Comparison of ENCODE assay signal across 18 cellular contexts in the genomic region with DNA sequence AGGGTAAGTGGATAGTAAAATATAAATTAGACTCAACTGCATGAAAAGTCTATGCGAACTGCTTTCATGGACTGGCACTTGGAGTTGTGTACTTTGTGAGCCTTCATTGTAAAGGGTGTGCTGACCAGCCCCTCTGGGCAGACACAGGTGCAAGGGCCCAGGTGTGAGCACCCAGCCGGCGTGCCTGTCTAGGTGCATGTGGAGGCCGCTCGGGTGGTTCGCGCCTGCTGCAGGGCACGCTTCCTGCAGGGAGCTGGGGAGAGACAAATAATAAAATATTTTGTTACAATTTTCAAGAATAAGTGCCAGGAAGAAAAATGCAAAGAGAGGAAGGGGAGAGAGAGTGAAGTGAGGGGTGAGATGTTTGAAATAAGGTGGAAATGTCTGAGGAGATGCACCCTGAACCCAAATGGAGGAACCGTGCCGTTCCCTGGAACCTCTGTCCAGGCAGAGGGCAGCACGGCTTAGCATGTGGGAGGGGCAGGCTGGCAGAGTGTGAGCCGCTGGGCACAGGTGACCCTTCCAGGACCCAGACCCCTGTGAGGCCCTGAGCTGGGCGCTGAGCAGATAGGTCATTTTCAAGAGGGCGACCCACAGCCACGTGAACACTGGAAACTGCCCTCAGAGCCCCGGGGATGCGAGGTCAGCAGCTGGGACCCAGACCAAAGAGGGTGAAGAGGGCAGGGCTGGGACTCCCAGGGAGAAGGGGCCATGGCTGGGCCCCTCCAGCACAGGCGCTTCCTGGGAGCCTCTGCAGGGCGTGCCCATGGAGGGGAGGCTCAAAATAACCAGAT. TPM values are rescaled to one million over a fixed set of nuclear protein-coding genes. Genes with fewer than 3 reads are reported as not detected.
DNase-seq lines count a peak whose midpoint lies in the region; ATAC-seq, FAIRE-seq and TF ChIP-seq lines count a peak whose summit lies in the region.
"Had no signal": no experiment of that assay in that cellular context is flagged by ENCODE, and none has a peak within 500 bp of the region (broad histone marks: within the 10 kb centered on the region; RNA-seq: fewer than 3 reads in every experiment).

No MANE protein-coding gene starts in this region.

- no peak for TF ChIP-seq RAD21 in HepG2 (CRISPR knock-in tag; IDR thresholded peaks at IDR 0.05)

- no peaks in the 10 kb centered on the region for H4K20me1 ChIP-seq in HepG2 (ENCODE audit: insufficient read depth, low read length)

- H3K9ac ChIP-seq in HepG2 (ENCODE audit: insufficient read depth, low read depth, low read length): no peak overlapping the region

- no peak for TF ChIP-seq EP300 in HepG2 (IDR thresholded peaks at IDR 0.05; ENCODE audit: low read depth in 2 of 2, low read length in 2 of 2)
- TF ChIP-seq EP300 in HepG2 (CRISPR knock-in tag; IDR thresholded peaks at IDR 0.05; ENCODE audit: borderline replicate concordance): no peak
- no peak for TF ChIP-seq EP300 in upper lobe of left lung (IDR thresholded peaks at IDR 0.05)

- H3K4me2 ChIP-seq in HepG2 (ENCODE audit: low read depth, low read length): no peak overlapping the region

- 0 out of 5 replicates have a peak, but pooled peaks cover 0 to under 1% of the 10 kb centered on the region in 2 experiments for H3K36me3 ChIP-seq in HepG2 (replicated peaks in 1 of 2; ENCODE audit: control insufficient read depth in 1 of 2, insufficient read depth in 2 of 2, low read length in 2 of 2)
- peaks cover 0 to 27% (median under 1%) of the 10 kb centered on the region in 4 donors for H3K36me3 ChIP-seq in upper lobe of left lung
- H3K36me3 ChIP-seq: BE2C had no signal

- CTCF ChIA-PET in HepG2 (lab: Yijun Ruan, JAX; ENCODE audit: low intra/inter-chr PET ratio, low total read pairs): no interaction called here

- BruUV-seq in HepG2 (replicated peaks; lab: Mats Ljungman, UMichigan): no TSS peak

- H3K4me1 ChIP-seq in HepG2 (ENCODE audit: insufficient read depth, low read length) (peaks cover 36% of the 10 kb centered on the region), upper lobe of left lung (no peaks in the 10 kb centered on the region)

- TF ChIP-seq CTCF in VCaP (conservative IDR thresholded peaks at IDR 0.05) (no peak), HepG2 (CRISPR knock-in tag; IDR thresholded peaks at IDR 0.05) (no peak), upper lobe of left lung (IDR thresholded peaks at IDR 0.05) (no peak)

- intact Hi-C loops in HepG2 (cut with micrococcal nuclease; ENCODE audit: unreplicated experiment): loop anchor here (5.0 kb wide), 2 partner anchors 78 to 93 kb away; no protein-coding TSS in a partner anchor

- H3K27me3 ChIP-seq in HepG2 (ENCODE audit: control insufficient read depth in 1 of 2, insufficient read depth in 2 of 2, low read length in 2 of 2) (no peaks in the 10 kb centered on the region), upper lobe of left lung (no peaks in the 10 kb centered on the region)
- H3K27me3 ChIP-seq: BE2C had no signal

- in situ Hi-C loops in HepG2 (cut with HindIII; ENCODE audit: extremely low pct_ligation_motif_present, low pct_unique_long_range_greater_than_20kb): no loop called here

- 97% methylated on average over 13 of the region's 19 CpGs for WGBS in HepG2 (ENCODE audit: low lambda C conversion rate)
- WGBS in upper lobe of left lung, 2 donors: 91 to 94% methylated on average over 16 to 19 of the region's 19 CpGs

- ATAC-seq in HepG2: no peak
- ATAC-seq in upper lobe of left lung (ENCODE audit: low FRiP score in 2 of 2): peak; percentile 8 to 55
- no peak for ATAC-seq in HG03571 (IDR thresholded peaks at IDR 0.05; ENCODE audit: unreplicated experiment)

- POLR2A ChIA-PET in HepG2 (lab: Yijun Ruan, JAX): no interaction called here

- no peaks in the 10 kb centered on the region for H3K9me3 ChIP-seq in HepG2 (ENCODE audit: low read length)
- H3K9me3 ChIP-seq in upper lobe of left lung: no peaks in the 10 kb centered on the region
- H3K9me3 ChIP-seq: BE2C had no signal

- peak; percentile 9 for DNase-seq in NCI-H69 (lab: John Stamatoyannopoulos, UW)
- DNase-seq in HepG2 (ENCODE audit: low spot score): no peak
- DNase-seq in upper lobe of left lung: peak in 1 of 2 donors; percentile 68
- no peak for DNase-seq in NCI-H1417 treated with DMSO at 0.1 percent for 48 hours (lab: John Stamatoyannopoulos, UW)
- no peak for DNase-seq in substantia nigra (lab: John Stamatoyannopoulos, UW)
- DNase-seq: ACHN; BE2C; C1 segment of cervical spinal cord; CD4-positive, CD25-positive, alpha-beta regulatory T cell; COR-L47; DMS153; DMS79; GDM1; GOT3; H7 had no signal

- H2AFZ ChIP-seq in HepG2 (ENCODE audit: low read length): no peak overlapping the region

- no peaks in the 10 kb centered on the region for H3K79me2 ChIP-seq in HepG2 (ENCODE audit: insufficient read depth, low read length)

- TF ChIP-seq POLR2A in HepG2 (IDR thresholded peaks at IDR 0.05; ENCODE audit: insufficient read depth in 1 of 2, low read depth in 2 of 2, low read length in 2 of 2): no peak
- TF ChIP-seq POLR2A in upper lobe of left lung (IDR thresholded peaks at IDR 0.05): no peak

- H3K27ac ChIP-seq in VCaP: peak overlapping the region; percentile 93
- H3K27ac ChIP-seq in HepG2 (ENCODE audit: extremely low read length, insufficient read depth, low read length): no peak overlapping the region
- H3K27ac ChIP-seq in upper lobe of left lung: no peak overlapping the region
- H3K27ac ChIP-seq in substantia nigra (ENCODE audit: low read depth, low read length, poor library complexity, severe bottlenecking): no peak overlapping the region

- no peak for FAIRE-seq in HepG2 (lab: Jason Lieb, UNC)
- FAIRE-seq: D721Med had no signal

- H3K4me3 ChIP-seq in HepG2 (replicated peaks in 1 of 3; ENCODE audit: insufficient read depth in 1 of 3, low read depth in 2 of 3, low read length in 3 of 3) (no peak overlapping the region), upper lobe of left lung (no peak overlapping the region)

TF ChIP-seq in HepG2, 621 proteins besides CTCF, POLR2A, EP300 and RAD21:
- no peak for TF ChIP-seq ZNF24 (IDR thresholded peaks at IDR 0.05)
- TF ChIP-seq AGO2 (optimal IDR thresholded peaks at IDR 0.05; ENCODE audit: low read depth, low read length): peak; percentile 67
- TF ChIP-seq GZF1 (CRISPR knock-in tag; IDR thresholded peaks at IDR 0.05): no peak
- TF ChIP-seq NFKBIZ (CRISPR knock-in tag; IDR thresholded peaks at IDR 0.05): no peak
- TF ChIP-seq, protein P1, sequence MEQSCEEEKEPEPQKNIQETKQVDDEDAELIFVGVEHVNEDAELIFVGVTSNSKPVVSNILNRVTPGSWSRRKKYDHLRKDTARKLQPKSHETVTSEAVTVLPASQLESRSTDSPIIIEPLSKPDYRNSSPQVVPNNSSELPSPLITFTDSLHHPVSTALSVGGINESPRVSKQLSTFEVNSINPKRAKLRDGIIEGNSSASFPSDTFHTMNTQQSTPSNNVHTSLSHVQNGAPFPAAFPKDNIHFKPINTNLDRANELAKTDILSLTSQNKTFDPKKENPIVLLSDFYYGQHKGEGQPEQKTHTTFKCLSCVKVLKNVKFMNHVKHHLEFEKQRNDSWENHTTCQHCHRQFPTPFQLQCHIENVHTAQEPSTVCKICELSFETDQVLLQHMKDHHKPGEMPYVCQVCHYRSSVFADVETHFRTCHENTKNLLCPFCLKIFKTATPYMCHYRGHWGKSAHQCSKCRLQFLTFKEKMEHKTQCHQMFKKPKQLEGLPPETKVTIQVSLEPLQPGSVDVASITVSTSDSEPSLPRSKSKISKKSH (CRISPR knock-in tag; IDR thresholded peaks at IDR 0.05; ENCODE audit: borderline replicate concordance): no peak

RNA-seq across cellular contexts. Expression of gene RNF32, which starts 28.7 kb away (rescaled TPM):
- total RNA-seq in HepG2 (2016; rRNA removed; fragmentation: Illumina TruSeq; extraction: Trizol) (not detected in 2 replicates), upper lobe of left lung (1 to 10 TPM in 5 of 6 donors, not detected in 1; 1.1 to 4.0 (median 2.6) TPM)
- not detected in 2 replicates for total RNA-seq in HepG2 (2016; cell fraction: cytosol; rRNA removed; fragmentation: Illumina TruSeq; extraction: Trizol; ENCODE audit: low read depth)
- total RNA-seq in HepG2 (2016; cell fraction: insoluble cytoplasmic fraction; rRNA removed; fragmentation: Illumina TruSeq; extraction: Trizol): not detected in 2 replicates
- total RNA-seq in HepG2 (2016; cell fraction: membrane; rRNA removed; fragmentation: Illumina TruSeq; extraction: Trizol): not detected in 2 replicates
- not detected in 2 replicates for total RNA-seq in HepG2 (2016; cell fraction: nucleus; rRNA removed; fragmentation: Illumina TruSeq; extraction: Trizol)
- not detected in 2 replicates for polyA plus RNA-seq in HepG2 (2011; rRNA removed)
- not detected in 2 replicates for polyA plus RNA-seq in HepG2 (2011; cell fraction: cytosol; rRNA removed)
- polyA plus RNA-seq in HepG2 (2011; cell fraction: nucleus; rRNA removed): not detected in 2 replicates
- 1.0 and 1.6 TPM in 2 replicates for polyA plus RNA-seq in HepG2 (2012)
- polyA plus RNA-seq in HepG2 (2016; cell fraction: cytosol; fragmentation: Illumina TruSeq; extraction: Trizol; ENCODE audit: low read depth): not detected in 2 replicates
- polyA plus RNA-seq in HepG2 (2016; cell fraction: insoluble cytoplasmic fraction; fragmentation: Illumina TruSeq; extraction: Trizol; ENCODE audit: low read depth): not detected in 2 replicates
- polyA plus RNA-seq in HepG2 (2016; cell fraction: membrane; fragmentation: Illumina TruSeq; extraction: Trizol; ENCODE audit: low read depth): not detected in 2 replicates
- polyA plus RNA-seq in HepG2 (2016; cell fraction: nucleus; fragmentation: Illumina TruSeq; extraction: Trizol; ENCODE audit: insufficient read depth, low read depth): not detected in 2 replicates
- not detected in 2 replicates for polyA minus RNA-seq in HepG2 (2011; rRNA and poly(A)+ RNA removed; ENCODE audit: low replicate concordance)
- polyA minus RNA-seq in HepG2 (2011; cell fraction: cytosol; rRNA and poly(A)+ RNA removed): not detected in 2 replicates
- polyA minus RNA-seq in HepG2 (2011; cell fraction: nucleus; rRNA and poly(A)+ RNA removed): not detected in 2 replicates

Comparison
In these comparisons a context has a peak if more than half of its experiments do, and no peak if none do; other contexts are left out.
1. ATAC-seq: peak in upper lobe of left lung (2 of 2); none in HepG2 (single experiment) and HG03571 (single experiment).